Comparison of ENCODE assay signal across 18 cellular contexts in genomic region chr5:56515011-56515410, GRCh38.
DNase-seq lines count a peak whose midpoint lies in the region; ATAC-seq, FAIRE-seq and TF ChIP-seq lines count a peak whose summit lies in the region.
"Had no signal": no experiment of that assay in that cellular context is flagged by ENCODE, and none has a peak within 500 bp of the region (broad histone marks: within the 10 kb centered on the region; RNA-seq: fewer than 3 reads in every experiment).

No MANE protein-coding gene starts in this region.

- peaks cover 4% of the 10 kb centered on the region; the same call in 1 of the 2 replicates for H3K9me1 ChIP-seq in IMR-90 (ENCODE audit: insufficient read depth, low read length)

- dilution Hi-C loops in IMR-90 (cut with HindIII; ENCODE audit: low sequenced_read_pairs, unreplicated experiment), result no loop called here

- ATAC-seq in IMR-90 (ENCODE audit: low read depth), result no peak
- ATAC-seq: A549 had no signal

- no peaks in the 10 kb centered on the region for H3K79me2 ChIP-seq in parathyroid adenoma

- no peaks in the 10 kb centered on the region for H3K36me3 ChIP-seq in BLaER1 treated with 17β-estradiol and CSF1 and Interleukin-3, amounts not matched to agents 10 nM and 100 nM
- H3K36me3 ChIP-seq in IMR-90 (ENCODE audit: control insufficient read depth, insufficient read depth, low read length) (no peaks in the 10 kb centered on the region), parathyroid adenoma (ENCODE audit: control insufficient read depth, insufficient read depth, low read length) (no peaks in the 10 kb centered on the region), transverse colon (no peaks in the 10 kb centered on the region)
- H3K36me3 ChIP-seq: HAP-1 had no signal

- H3K14ac ChIP-seq in IMR-90 (replicated peaks; ENCODE audit: low read depth, low read length), result 0 out of 2 replicates have a peak overlapping the region, but pooled peaks have one; percentile 16

- no peaks in the 10 kb centered on the region for H4K20me1 ChIP-seq in BLaER1 treated with 17β-estradiol and CSF1 and Interleukin-3, amounts not matched to agents 10 nM and 100 nM
- H4K20me1 ChIP-seq in IMR-90 (ENCODE audit: insufficient read depth, low read length), result no peaks in the 10 kb centered on the region

- intact Hi-C loops in IMR-90 (cut with micrococcal nuclease), result no loop called here
- intact Hi-C loops in transverse colon (cut with DNase I; ENCODE audit: low total_unique reads), result no loop called here

- H4K91ac ChIP-seq in IMR-90 (ENCODE audit: insufficient read depth, low read depth, low read length), result no peak overlapping the region

- H3K23ac ChIP-seq in IMR-90 (ENCODE audit: low read depth, low read length), result no peak overlapping the region

- H2AK5ac ChIP-seq in IMR-90 (ENCODE audit: low read depth, low read length), result no peak overlapping the region; the same call in 1 of the 2 replicates

- no peak overlapping the region for H4K5ac ChIP-seq in IMR-90 (ENCODE audit: low read depth, low read length)

- H3K27ac ChIP-seq in BLaER1 treated with 17β-estradiol and CSF1 and Interleukin-3, amounts not matched to agents 10 nM and 100 nM, result peak overlapping the region in 6 of 11 experiments; percentile 12 to 92 (median 84); a peak in 9 of 22 replicates
- no peak overlapping the region for H3K27ac ChIP-seq in IMR-90 (ENCODE audit: insufficient read depth, low read length)
- H3K27ac ChIP-seq in parathyroid adenoma, result no peak overlapping the region
- no peak overlapping the region for H3K27ac ChIP-seq in transverse colon
- H3K27ac ChIP-seq: A549, SK-N-MC had no signal

- 100% methylated on average over 2 of the region's 8 CpGs; no CpG with 5 or more reads in 1 of the 2 experiments for WGBS in IMR-90 (ENCODE audit: extremely low coverage in 2 of 2, insufficient read length in 1 of 2), 2 experiments
- 61% methylated on average over 8 of the region's 8 CpGs; no CpG with 5 or more reads in 1 of the 2 donors for WGBS in transverse colon (ENCODE audit: low coverage in 1 of 2), 2 donors

- peaks cover 50 to 69% (median 56%) of the 10 kb centered on the region in 10 experiments for H3K4me1 ChIP-seq in BLaER1 treated with 17β-estradiol and CSF1 and Interleukin-3, amounts not matched to agents 10 nM and 100 nM
- H3K4me1 ChIP-seq in IMR-90 (ENCODE audit: control insufficient read depth, insufficient read depth, low read length), result peaks cover 4% of the 10 kb centered on the region; the same call in 1 of the 2 replicates
- peaks cover 46% of the 10 kb centered on the region for H3K4me1 ChIP-seq in parathyroid adenoma
- peaks cover 0 to 5% (median 0%) of the 10 kb centered on the region in 4 donors for H3K4me1 ChIP-seq in transverse colon

- in situ Hi-C loops in IMR-90 (cut with MboI; ENCODE audit: low sequenced_read_pairs) (no loop called here), transverse colon (cut with MboI; ENCODE audit: low pct_ligation_motif_present in 1 of 4, low pct_unique_long_range_greater_than_20kb in 1 of 4, low sequenced_read_pairs in 3 of 4) (no loop called here)

- no peaks in the 10 kb centered on the region for H3K27me3 ChIP-seq in BLaER1 treated with 17β-estradiol and CSF1 and Interleukin-3, amounts not matched to agents 10 nM and 100 nM
- H3K27me3 ChIP-seq in IMR-90 (ENCODE audit: control insufficient read depth, insufficient read depth, low read length) (peaks cover 11% of the 10 kb centered on the region), parathyroid adenoma (ENCODE audit: control insufficient read depth, insufficient read depth, low read length) (no peaks in the 10 kb centered on the region), transverse colon (no peaks in the 10 kb centered on the region)

- H3K4ac ChIP-seq in IMR-90 (ENCODE audit: low read depth, low read length), result no peak overlapping the region; the same call in 1 of the 2 replicates

- no peak for TF ChIP-seq EP300 in transverse colon (IDR thresholded peaks at IDR 0.05; ENCODE audit: low read depth)

- peaks cover 0 to 4% (median 0%) of the 10 kb centered on the region in 11 experiments; a peak in 2 of 22 replicates for H3K9me3 ChIP-seq in BLaER1 treated with 17β-estradiol and CSF1 and Interleukin-3, amounts not matched to agents 10 nM and 100 nM (replicated peaks in 1 of 11)
- H3K9me3 ChIP-seq in IMR-90 (ENCODE audit: control insufficient read depth, insufficient read depth, low read length), result no peaks in the 10 kb centered on the region
- no peaks in the 10 kb centered on the region for H3K9me3 ChIP-seq in parathyroid adenoma (ENCODE audit: control insufficient read depth, low read length)
- H3K9me3 ChIP-seq in transverse colon, result no peaks in the 10 kb centered on the region
- H3K9me3 ChIP-seq: A549, HAP-1 had no signal

- no peak overlapping the region for H3K56ac ChIP-seq in IMR-90 (ENCODE audit: extremely low read depth, insufficient read depth, low read length)

- 0 out of 3 replicates have a peak overlapping the region, but pooled peaks have one; percentile 13 for H2BK15ac ChIP-seq in IMR-90 (ENCODE audit: low read depth, low read length)

- H3K9ac ChIP-seq in BLaER1 treated with 17β-estradiol and CSF1 and Interleukin-3, amounts not matched to agents 10 nM and 100 nM, result peak overlapping the region in 1 of 11 experiments; percentile 29; a peak in 1 of 22 replicates
- H3K9ac ChIP-seq in IMR-90 (ENCODE audit: low read depth, low read length) (no peak overlapping the region), parathyroid adenoma (no peak overlapping the region)

- no peak overlapping the region for H2AK9ac ChIP-seq in IMR-90 (replicated peaks; ENCODE audit: low read depth, low read length, poor library complexity)

- no peak overlapping the region for H3K18ac ChIP-seq in IMR-90 (ENCODE audit: low read depth, low read length)

- H3K4me3 ChIP-seq in BLaER1 treated with 17β-estradiol and CSF1 and Interleukin-3, amounts not matched to agents 10 nM and 100 nM, result no peak overlapping the region
- H3K4me3 ChIP-seq in IMR-90 (ENCODE audit: insufficient read depth, low read depth, low read length), result no peak overlapping the region
- H3K4me3 ChIP-seq in parathyroid adenoma (ENCODE audit: low read depth, low read length), result no peak overlapping the region
- no peak overlapping the region for H3K4me3 ChIP-seq in transverse colon
- H3K4me3 ChIP-seq: A549, HAP-1, SK-N-MC had no signal

- no peak for TF ChIP-seq RAD21 in IMR-90 (IDR thresholded peaks at IDR 0.05; ENCODE audit: low read length)

- H3K79me1 ChIP-seq in IMR-90 (ENCODE audit: low read depth in 1 of 2, low read length in 2 of 2), result no peaks in the 10 kb centered on the region

- no peak overlapping the region for H4K8ac ChIP-seq in IMR-90 (ENCODE audit: low read depth in 2 of 2, low read length in 2 of 2)

- H2BK20ac ChIP-seq in IMR-90 (ENCODE audit: low read depth, low read length), result no peak overlapping the region

- peak overlapping the region in 9 of 11 experiments; percentile 19 to 93 (median 83); a peak in 15 of 22 replicates for H3K4me2 ChIP-seq in BLaER1 treated with 17β-estradiol and CSF1 and Interleukin-3, amounts not matched to agents 10 nM and 100 nM
- H3K4me2 ChIP-seq in IMR-90 (ENCODE audit: low read depth, low read length) (no peak overlapping the region), parathyroid adenoma (ENCODE audit: low read length) (no peak overlapping the region)
- H3K4me2 ChIP-seq: A549 had no signal

- H2BK120ac ChIP-seq in IMR-90 (ENCODE audit: low read depth, low read length), result no peak overlapping the region

- TF ChIP-seq POLR2A in IMR-90 (IDR thresholded peaks at IDR 0.05; ENCODE audit: low read depth, low read length) (no peak), transverse colon (IDR thresholded peaks at IDR 0.05) (no peak), GM12891 (IDR thresholded peaks at IDR 0.05; ENCODE audit: low read depth, low read length) (no peak)

- DNase-seq in IMR-90 (no peak), islet precursor cell (peak; percentile 79), transverse colon (no peak), GM12891 (ENCODE audit: insufficient read length, low spot score) (no peak)
- DNase-seq in activated CD4-positive, CD25-positive, alpha-beta regulatory T cell treated with anti-CD3 and anti-CD28 coated beads, Interleukin-2, amount 50 U/mL, for 72 hours, result no peak
- DNase-seq: C1 segment of cervical spinal cord; CD8-positive, alpha-beta memory T cell; DMS79 treated with DMSO at 0.1 percent for 48 hours; KBM-7; NCI-H1694 treated with DMSO at 0.1 percent for 48 hours; NCI-H2227 treated with DMSO at 0.1 percent for 48 hours; NCI-H526; SHP77 had no signal

- H2BK5ac ChIP-seq in IMR-90 (ENCODE audit: low read depth, low read length, poor library complexity, severe bottlenecking), result no peak overlapping the region

- CTCF ChIA-PET in IMR-90 (lab: Yijun Ruan, JAX), result no interaction called here

- H2AFZ ChIP-seq in IMR-90 (replicated peaks; ENCODE audit: low read length, poor library complexity) (peak overlapping the region; percentile 47), parathyroid adenoma (peak overlapping the region; percentile 48)

- TF ChIP-seq CTCF in IMR-90 (conservative IDR thresholded peaks at IDR 0.05; ENCODE audit: low read depth, low read length) (no peak), parathyroid adenoma (IDR thresholded peaks at IDR 0.05) (no peak), transverse colon (IDR thresholded peaks at IDR 0.05) (no peak)

- POLR2A ChIA-PET in IMR-90 (lab: Charles Lee; ENCODE audit: unreplicated experiment), result no interaction called here

- no TSS peak for BruUV-seq in IMR-90 (replicated peaks; lab: Mats Ljungman, UMichigan)

- no peak for FAIRE-seq in GM12891 (lab: Jason Lieb, UNC)
- FAIRE-seq: A549 had no signal

TF ChIP-seq in IMR-90, 13 proteins besides CTCF, POLR2A, EP300 and RAD21 (continues in another document):
- no peak for TF ChIP-seq SMC3 (IDR thresholded peaks at IDR 0.05; ENCODE audit: low read depth, low read length)
- no peak for TF ChIP-seq RCOR1 (IDR thresholded peaks at IDR 0.05; ENCODE audit: insufficient replicate concordance, low read length)
- TF ChIP-seq CHD1 (IDR thresholded peaks at IDR 0.05; ENCODE audit: low read depth, low read length), result no peak
- no peak for TF ChIP-seq RFX5 (IDR thresholded peaks at IDR 0.05; ENCODE audit: low read depth, low read length)

TF ChIP-seq in GM12891, 5 proteins besides CTCF, POLR2A, EP300 and RAD21:
- TF ChIP-seq PAX5 (IDR thresholded peaks at IDR 0.05; ENCODE audit: insufficient read depth, low read length, severe bottlenecking) (no peak), POU2F2 (IDR thresholded peaks at IDR 0.05; ENCODE audit: low read depth, low read length) (no peak), POLR2AphosphoS5 (IDR thresholded peaks at IDR 0.05; ENCODE audit: low read depth, low read length) (no peak), SPI1 (IDR thresholded peaks at IDR 0.05; ENCODE audit: low read depth, low read length) (no peak)

Comparison
In these comparisons a context has a peak if more than half of its experiments do, and no peak if none do; other contexts are left out.
1. H3K27ac ChIP-seq: peak in BLaER1 treated with 17β-estradiol and CSF1 and Interleukin-3, amounts not matched to agents 10 nM and 100 nM (6 of 11); none in IMR-90 (single experiment), parathyroid adenoma (single experiment) and transverse colon (0 of 4).
2. H3K4me2 ChIP-seq: peak in BLaER1 treated with 17β-estradiol and CSF1 and Interleukin-3, amounts not matched to agents 10 nM and 100 nM (9 of 11); none in IMR-90 (single experiment) and parathyroid adenoma (single experiment).